In genomic region chr1:204520834-204521709, GRCh38 we compare ENCODE assay signal across 8 cellular contexts. TPM values are rescaled to one million over a fixed set of nuclear protein-coding genes. Genes with fewer than 3 reads are reported as not detected.
A peak's percentile ranks its signal among the peaks of the same experiment; 100 is the strongest.
DNase-seq lines count a peak whose midpoint lies in the region; ATAC-seq and TF ChIP-seq lines count a peak whose summit lies in the region.

No MANE protein-coding gene starts in this region.

- H3K4me1 Mint-ChIP-seq in natural killer cell treated with Interleukin-12 subunit alpha and Interleukin-12 subunit beta and Interleukin-15 and Interleukin-18, amount 100 ng/mL, for 72 hours (ENCODE audit: low read depth in 2 of 2) = peaks cover 46 to 53% of the 10 kb centered on the region in 2 donors

- H3K27me3 Mint-ChIP-seq in natural killer cell treated with Interleukin-12 subunit alpha and Interleukin-12 subunit beta and Interleukin-15 and Interleukin-18, amount 100 ng/mL, for 72 hours = no peaks in the 10 kb centered on the region

- peak overlapping the region; percentile 57 for H3K4me3 Mint-ChIP-seq in natural killer cell treated with Interleukin-12 subunit alpha and Interleukin-12 subunit beta and Interleukin-15 and Interleukin-18, amount 100 ng/mL, for 72 hours

- no peak overlapping the region for H3K27ac ChIP-seq in upper lobe of right lung

- peaks cover 6 to 11% of the 10 kb centered on the region in 2 donors for H3K9me3 Mint-ChIP-seq in activated naive CD4-positive, alpha-beta T cell treated with anti-CD3 and anti-CD28 coated beads, Interleukin-2, amount 50 U/mL, for 72 hours
- no peaks in the 10 kb centered on the region for H3K9me3 Mint-ChIP-seq in natural killer cell treated with Interleukin-12 subunit alpha and Interleukin-12 subunit beta and Interleukin-15 and Interleukin-18, amount 100 ng/mL, for 72 hours

- no peaks in the 10 kb centered on the region for H3K27me3 ChIP-seq in upper lobe of right lung

- no peak for TF ChIP-seq CTCF in upper lobe of right lung (IDR thresholded peaks at IDR 0.05)

- DNase-seq in ACHN (peak; percentile 62), NOMO-1 treated with dmso at 0.1 percent for 144 hours (lab: John Stamatoyannopoulos, UW; ENCODE audit: unreplicated experiment) (peak; percentile 8), upper lobe of right lung (no peak), NCI-H2081 treated with DMSO at 0.1 percent for 48 hours (lab: John Stamatoyannopoulos, UW) (no peak)
- peak in 1 of 2 donors; percentile 49 for DNase-seq in activated naive CD4-positive, alpha-beta T cell treated with anti-CD3 and anti-CD28 coated beads, Interleukin-2, amount 50 U/mL, for 72 hours (ENCODE audit: low spot score in 2 of 2)
- DNase-seq in natural killer cell treated with Interleukin-12 subunit alpha and Interleukin-12 subunit beta and Interleukin-15 and Interleukin-18, amount 100 ng/mL, for 72 hours (ENCODE audit: low spot score) = no peak

- H3K9me3 ChIP-seq in upper lobe of right lung = no peaks in the 10 kb centered on the region

- H3K4me3 ChIP-seq in upper lobe of right lung = no peak overlapping the region

- peaks cover 11% of the 10 kb centered on the region for H3K36me3 ChIP-seq in upper lobe of right lung

- ATAC-seq in GM18517 (IDR thresholded peaks at IDR 0.05; ENCODE audit: unreplicated experiment) (peak; percentile 78), HG03066 (IDR thresholded peaks at IDR 0.05; ENCODE audit: low read depth, unreplicated experiment) (peak; percentile 42), upper lobe of right lung (no peak)
- ATAC-seq in activated naive CD4-positive, alpha-beta T cell treated with anti-CD3 and anti-CD28 coated beads, Interleukin-2, amount 50 U/mL, for 72 hours = peak; percentile 57 to 75
- ATAC-seq in natural killer cell treated with Interleukin-12 subunit alpha and Interleukin-12 subunit beta and Interleukin-15 and Interleukin-18, amount 100 ng/mL, for 72 hours = peak in 1 of 2 donors; percentile 19

- peaks cover 42 to 56% of the 10 kb centered on the region in 2 donors for H3K36me3 Mint-ChIP-seq in activated naive CD4-positive, alpha-beta T cell treated with anti-CD3 and anti-CD28 coated beads, Interleukin-2, amount 50 U/mL, for 72 hours
- peaks cover 20% of the 10 kb centered on the region for H3K36me3 Mint-ChIP-seq in natural killer cell treated with Interleukin-12 subunit alpha and Interleukin-12 subunit beta and Interleukin-15 and Interleukin-18, amount 100 ng/mL, for 72 hours

- peaks cover 30% of the 10 kb centered on the region for H3K4me1 ChIP-seq in upper lobe of right lung

- in situ Hi-C loops in ACHN (cut with HindIII; ENCODE audit: low pct_ligation_motif_present, low pct_unique_long_range_greater_than_20kb, low sequenced_read_pairs) = no loop called here

- H3K27ac Mint-ChIP-seq in activated naive CD4-positive, alpha-beta T cell treated with anti-CD3 and anti-CD28 coated beads, Interleukin-2, amount 50 U/mL, for 72 hours = peak overlapping the region; percentile 70 to 84
- peak overlapping the region; percentile 26 to 63 for H3K27ac Mint-ChIP-seq in natural killer cell treated with Interleukin-12 subunit alpha and Interleukin-12 subunit beta and Interleukin-15 and Interleukin-18, amount 100 ng/mL, for 72 hours

- intact Hi-C loops in upper lobe of right lung (cut with DNase I) = no loop called here

RNA-seq across cellular contexts. Expression of gene MDM4, which starts 4.9 kb away (rescaled TPM):
- total RNA-seq in activated naive CD4-positive, alpha-beta T cell treated with anti-CD3 and anti-CD28 coated beads, Interleukin-2, amount 50 U/mL, for 72 hours = 10 to 100 TPM; 87.2 to 97.9 TPM
- total RNA-seq in natural killer cell treated with Interleukin-12 subunit alpha and Interleukin-12 subunit beta and Interleukin-15 and Interleukin-18, amount 100 ng/mL, for 72 hours = 100 to 1,000 TPM; 104 to 151 TPM
- total RNA-seq in upper lobe of right lung = 84.5 TPM

RNA-seq across cellular contexts. Expression of gene PIK3C2B, which starts 26.5 kb away (rescaled TPM):
- total RNA-seq in activated naive CD4-positive, alpha-beta T cell treated with anti-CD3 and anti-CD28 coated beads, Interleukin-2, amount 50 U/mL, for 72 hours = 10 to 100 TPM; 26.3 to 65.6 TPM
- 10 to 100 TPM; 14.2 to 28.7 TPM for total RNA-seq in natural killer cell treated with Interleukin-12 subunit alpha and Interleukin-12 subunit beta and Interleukin-15 and Interleukin-18, amount 100 ng/mL, for 72 hours
- 47.3 TPM for total RNA-seq in upper lobe of right lung

Comparison
In these comparisons a context has a peak if more than half of its experiments do, and no peak if none do; other contexts are left out.
1. DNase-seq: peak in ACHN (single experiment) and NOMO-1 treated with dmso at 0.1 percent for 144 hours (single experiment); none in natural killer cell treated with Interleukin-12 subunit alpha and Interleukin-12 subunit beta and Interleukin-15 and Interleukin-18, amount 100 ng/mL, for 72 hours (single experiment), upper lobe of right lung (single experiment) and NCI-H2081 treated with DMSO at 0.1 percent for 48 hours (single experiment).